Comparison of ENCODE assay signal across 6 cellular contexts in genomic region chr11:49184756-49185155, GRCh38.
A peak's percentile ranks its signal among the peaks of the same experiment; 100 is the strongest.
DNase-seq lines count a peak whose midpoint lies in the region; TF ChIP-seq lines count a peak whose summit lies in the region.
"Not testable (repeated sequence)": the region's sequence is repeated elsewhere in the genome, so short reads cannot be mapped to it uniquely, and the experiment has no call there.

No MANE protein-coding gene starts in this region.

- H3K27ac ChIP-seq in caudate nucleus (ENCODE audit: low read depth, low read length) (peak overlapping the region; percentile 16), layer of hippocampus (ENCODE audit: low read depth, low read length) (peak overlapping the region; percentile 10)

- TF ChIP-seq CTCF in LNCaP clone FGC (IDR thresholded peaks at IDR 0.05; ENCODE audit: control insufficient read depth, extremely low read depth, insufficient read depth): peak; percentile 20; the same call in 1 of the 2 replicates

- H3K4me3 ChIP-seq in LNCaP clone FGC (ENCODE audit: low read depth, low read length): not testable (repeated sequence)

- not testable (repeated sequence) for H3K27me3 ChIP-seq in layer of hippocampus (ENCODE audit: control insufficient read depth, insufficient read depth, low read length)

- DNase-seq in DMS53 (lab: John Stamatoyannopoulos, UW): peak; percentile 1
- not testable (repeated sequence) for DNase-seq in LNCaP clone FGC (ENCODE audit: low read depth); caudate nucleus (lab: John Stamatoyannopoulos, UW)
- peak; percentile 69 for DNase-seq in pons (ENCODE audit: low spot score)
- DNase-seq in superior temporal gyrus (ENCODE audit: extremely low spot score): peak; percentile 65
